Comparison of ENCODE assay signal across 9 cellular contexts in the genomic region with DNA sequence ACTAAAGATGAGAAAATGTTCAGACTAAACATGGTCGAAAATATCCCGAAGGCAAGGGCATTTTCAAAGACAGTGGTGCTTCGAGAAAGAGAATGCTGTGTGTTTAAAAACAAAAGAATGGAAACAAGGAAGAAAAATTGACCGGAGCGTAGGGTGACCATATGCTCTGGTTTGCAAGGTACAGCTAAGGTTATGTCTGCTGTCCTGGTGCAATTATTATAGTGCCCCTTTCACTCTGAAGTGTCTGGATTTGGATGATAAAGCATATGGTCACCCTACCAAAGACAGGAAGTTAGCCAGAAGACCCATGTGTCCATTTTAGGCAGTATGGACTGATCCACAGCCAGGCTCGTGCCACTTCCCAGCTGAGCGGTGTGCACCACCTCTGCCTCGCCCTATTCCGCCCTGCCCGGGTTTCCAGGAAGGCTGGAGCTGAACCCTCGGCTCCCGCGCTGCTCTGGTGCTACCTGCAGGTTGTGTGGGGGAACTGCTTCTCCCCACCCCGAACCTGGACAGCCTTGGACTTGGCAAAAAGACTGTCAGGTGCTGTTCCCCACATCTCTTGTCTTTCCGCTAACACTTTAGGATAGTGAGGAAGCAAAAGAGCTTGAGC. TPM values are rescaled to one million over a fixed set of nuclear protein-coding genes. Genes with fewer than 3 reads are reported as not detected.
A peak's percentile ranks its signal among the peaks of the same experiment; 100 is the strongest.
DNase-seq lines count a peak whose midpoint lies in the region; ATAC-seq and TF ChIP-seq lines count a peak whose summit lies in the region.
"Had no signal": no experiment of that assay in that cellular context is flagged by ENCODE, and none has a peak within 500 bp of the region (broad histone marks: within the 10 kb centered on the region; RNA-seq: fewer than 3 reads in every experiment).

No MANE protein-coding gene starts in this region.

- no TSS peak for BruUV-seq in Panc1 (replicated peaks; lab: Mats Ljungman, UMichigan)

- ATAC-seq in Panc1: peak; percentile 100

- intact Hi-C loops in Panc1 (cut with micrococcal nuclease; ENCODE audit: unreplicated experiment): loop anchor here (5.0 kb wide), 1 partner anchor 276 kb away; no protein-coding TSS in a partner anchor

- H3K9me2 ChIP-seq in neural cell (ENCODE audit: insufficient read depth, low read length): no peaks in the 10 kb centered on the region

- DNase-seq in DMS79 treated with DMSO at 0.1 percent for 48 hours (lab: John Stamatoyannopoulos, UW) (peak; percentile 26), HPDE6-E6E7 (ENCODE audit: extremely low spot score) (peak; percentile 64), Panc1 (ENCODE audit: low read depth, low spot score) (peak; percentile 12), dermis blood vessel endothelial cell (peak; percentile 47), cerebellar nuclear complex (lab: John Stamatoyannopoulos, UW) (no peak), amniotic stem cell (lab: John Stamatoyannopoulos, UW) (no peak)
- DNase-seq in stimulated activated naive CD4-positive, alpha-beta T cell (lab: John Stamatoyannopoulos, UW): no peak

- POLR2A ChIA-PET in Panc1 (lab: Charles Lee): interaction anchor here (0.6 kb wide), 1 partner anchor 144 kb away, joined by 5 read pairs; a partner anchor contains a TSS

- H3K9ac ChIP-seq in neural cell (ENCODE audit: low read length): no peak overlapping the region

- CTCF ChIA-PET in Panc1 (lab: Charles Lee): interaction anchor here (0.7 to 1.3 kb wide), 3 partner anchors 106 to 278 kb away, joined by 3 to 4 read pairs (median 4); a partner anchor contains a TSS

- no peak overlapping the region for H2AFZ ChIP-seq in neural cell (ENCODE audit: low read depth, low read length)

- no peaks in the 10 kb centered on the region for H3K79me2 ChIP-seq in neural cell (replicated peaks; ENCODE audit: insufficient read depth, low read length)

- peak; percentile 48 for TF ChIP-seq RAD21 in neural cell (conservative IDR thresholded peaks at IDR 0.05)

- TF ChIP-seq EP300 in neural cell (conservative IDR thresholded peaks at IDR 0.05; ENCODE audit: poor library complexity, severe bottlenecking): no peak

- no peak overlapping the region for H3K4me2 ChIP-seq in neural cell (ENCODE audit: low read length)

- H4K20me1 ChIP-seq in neural cell (ENCODE audit: insufficient read depth): no peaks in the 10 kb centered on the region

- in situ Hi-C loops in Panc1 (cut with HindIII; ENCODE audit: low pct_unique_long_range_greater_than_20kb, low sequenced_read_pairs): no loop called here

- no peaks in the 10 kb centered on the region for H3K9me3 ChIP-seq in Panc1 (ENCODE audit: control insufficient read depth, insufficient read depth, low read depth, low read length)
- no peaks in the 10 kb centered on the region for H3K9me3 ChIP-seq in neural cell (ENCODE audit: low read length)
- H3K9me3 ChIP-seq: neutrophil had no signal

- H3K4me1 ChIP-seq in Panc1 (ENCODE audit: control insufficient read depth, insufficient read depth, low read length): peaks cover 4% of the 10 kb centered on the region

- TF ChIP-seq CTCF in Panc1 (IDR thresholded peaks at IDR 0.05) (peak; percentile 87), neural cell (IDR thresholded peaks at IDR 0.05; ENCODE audit: poor library complexity, severe bottlenecking) (peak; percentile 47)

- H3K27ac ChIP-seq in Panc1 (ENCODE audit: low read length) (no peak overlapping the region), neural cell (ENCODE audit: low read length) (no peak overlapping the region)
- H3K27ac ChIP-seq: neutrophil had no signal

- peak overlapping the region in 1 of 2 experiments; percentile 12; a peak in 1 of 4 replicates for H3K4me3 ChIP-seq in Panc1 (ENCODE audit: low read depth in 2 of 2, low read length in 2 of 2)
- H3K4me3 ChIP-seq in neural cell (ENCODE audit: low read length): no peak overlapping the region

- no peaks in the 10 kb centered on the region for H3K36me3 ChIP-seq in Panc1 (ENCODE audit: control insufficient read depth, insufficient read depth, low read length)
- H3K36me3 ChIP-seq in neural cell (ENCODE audit: insufficient read depth, low read length): no peaks in the 10 kb centered on the region
- H3K36me3 ChIP-seq: neutrophil had no signal

- no peaks in the 10 kb centered on the region for H3F3A ChIP-seq in neural cell (ENCODE audit: insufficient read depth, low read length, poor library complexity, severe bottlenecking)

- H3K27me3 ChIP-seq in Panc1 (ENCODE audit: control insufficient read depth, insufficient read depth, low read length) (peaks cover 5% of the 10 kb centered on the region; the same call in 1 of the 2 replicates), neural cell (ENCODE audit: insufficient read depth, low read depth, low read length) (peaks cover 3% of the 10 kb centered on the region)

TF ChIP-seq in neural cell, 6 proteins besides CTCF, POLR2A, EP300 and RAD21:
- TF ChIP-seq MXI1 (conservative IDR thresholded peaks at IDR 0.05; ENCODE audit: poor library complexity, severe bottlenecking): no peak
- peak; percentile 53 for TF ChIP-seq SMC3 (conservative IDR thresholded peaks at IDR 0.05; ENCODE audit: poor library complexity)
- no peak for TF ChIP-seq POLR2AphosphoS5 (IDR thresholded peaks at IDR 0.05)
- no peak for TF ChIP-seq TAF1 (IDR thresholded peaks at IDR 0.05; ENCODE audit: low read depth)

RNA-seq across cellular contexts. Expression of a gene that starts 25.2 kb away (rescaled TPM):
- not detected for total RNA-seq in Panc1 (2021; ENCODE audit: unreplicated experiment)
- not detected for polyA plus RNA-seq in Panc1 (2012; ENCODE audit: insufficient read length)
- not detected in 2 replicates for total RNA-seq in dermis blood vessel endothelial cell
- polyA plus RNA-seq in neural cell: 0.12 TPM in 1 of 2 replicates, not detected in the other
- polyA minus RNA-seq in neural cell: not detected in 2 replicates

RNA-seq across cellular contexts. Expression of a gene that starts 28.0 kb away (rescaled TPM):
- total RNA-seq in Panc1 (2021; ENCODE audit: unreplicated experiment) (250 TPM), dermis blood vessel endothelial cell (74.2 and 84.6 TPM in 2 replicates)
- polyA plus RNA-seq in Panc1 (2012; ENCODE audit: insufficient read length): 218 TPM
- 103 and 116 TPM in 2 replicates for polyA plus RNA-seq in neural cell
- polyA minus RNA-seq in neural cell: 22.1 and 22.2 TPM in 2 replicates

RNA-seq across cellular contexts. Expression of a gene that starts 39.0 kb away (rescaled TPM):
- total RNA-seq in Panc1 (2021; ENCODE audit: unreplicated experiment) (3.4 TPM), dermis blood vessel endothelial cell (21.7 and 35.6 TPM in 2 replicates)
- 9.3 TPM for polyA plus RNA-seq in Panc1 (2012; ENCODE audit: insufficient read length)
- polyA plus RNA-seq in neural cell: 18.6 and 21.7 TPM in 2 replicates
- polyA minus RNA-seq in neural cell: 6.0 and 11.4 TPM in 2 replicates

RNA-seq across cellular contexts. Expression of a gene that starts 49.8 kb away (rescaled TPM):
- not detected for total RNA-seq in Panc1 (2021; ENCODE audit: unreplicated experiment)
- not detected for polyA plus RNA-seq in Panc1 (2012; ENCODE audit: insufficient read length)
- not detected in 2 replicates for total RNA-seq in dermis blood vessel endothelial cell
- not detected in 2 replicates for polyA plus RNA-seq in neural cell
- polyA minus RNA-seq in neural cell: not detected in 2 replicates

Comparison
In these comparisons a context has a peak if more than half of its experiments do, and no peak if none do; other contexts are left out.
1. DNase-seq: peak in DMS79 treated with DMSO at 0.1 percent for 48 hours (single experiment), HPDE6-E6E7 (single experiment), Panc1 (single experiment) and dermis blood vessel endothelial cell (single experiment); none in cerebellar nuclear complex (0 of 2), stimulated activated naive CD4-positive, alpha-beta T cell (0 of 6) and amniotic stem cell (single experiment).